11 cellular contexts compared by ENCODE assay signal in the genomic region with DNA sequence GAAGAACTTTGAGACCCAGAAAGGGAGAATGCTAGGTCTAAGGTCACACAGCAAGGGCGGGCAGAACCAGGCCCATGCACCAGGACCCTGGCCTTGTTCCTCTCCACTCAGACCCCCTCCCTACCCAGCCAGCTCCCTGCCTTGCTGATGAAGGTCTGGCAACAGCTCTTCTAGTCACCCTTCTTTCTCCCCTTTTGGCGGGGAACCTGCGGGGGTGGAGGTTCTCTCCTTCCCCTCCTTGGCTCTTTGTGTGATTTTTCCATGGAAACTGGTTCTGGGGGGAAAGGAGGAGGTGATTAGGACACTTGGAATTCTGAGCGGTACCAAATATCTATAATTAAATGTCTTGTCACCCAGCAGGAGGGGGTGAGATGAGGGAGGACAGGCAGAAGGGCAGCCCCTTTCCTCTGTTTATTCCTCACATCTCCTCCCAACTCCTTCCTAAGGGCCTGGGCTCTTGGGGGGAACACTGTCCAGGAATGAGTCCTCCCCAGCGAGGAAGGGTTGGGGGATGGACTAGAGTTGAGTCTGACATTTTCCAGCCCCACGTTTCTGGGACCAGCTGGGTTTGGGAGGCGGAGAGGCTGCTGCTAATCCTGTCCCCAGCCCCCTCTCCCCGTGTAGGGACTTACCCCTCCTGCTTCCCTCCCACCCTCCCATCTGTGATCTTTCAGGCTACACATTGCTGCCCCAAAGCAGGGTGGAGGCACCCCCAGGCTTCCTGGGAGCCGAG.
DNase-seq lines count a peak whose midpoint lies in the region; ATAC-seq and TF ChIP-seq lines count a peak whose summit lies in the region.
"Had no signal": no experiment of that assay in that cellular context is flagged by ENCODE, and none has a peak within 500 bp of the region (broad histone marks: within the 10 kb centered on the region; RNA-seq: fewer than 3 reads in every experiment).

No MANE protein-coding gene starts in this region.

- peaks cover 10% of the 10 kb centered on the region; the same call in 1 of the 2 replicates for H3K79me2 ChIP-seq in Loucy (ENCODE audit: insufficient read depth, low read length)

- H3K27me3 ChIP-seq in Loucy (ENCODE audit: insufficient read depth, low read length, poor library complexity, severe bottlenecking) (no peaks in the 10 kb centered on the region), muscle layer of colon (ENCODE audit: control insufficient read depth in 1 of 2, insufficient read depth in 2 of 2, low read length in 2 of 2) (no peaks in the 10 kb centered on the region), tibial artery (no peaks in the 10 kb centered on the region)

- peaks cover 65% of the 10 kb centered on the region for H3K4me1 ChIP-seq in Loucy (ENCODE audit: insufficient read depth, low read length, poor library complexity, severe bottlenecking)
- H3K4me1 ChIP-seq in muscle layer of colon (ENCODE audit: insufficient read depth, low read length), result peaks cover 97% of the 10 kb centered on the region
- peaks cover 0 to 100% (median 86%) of the 10 kb centered on the region in 4 donors for H3K4me1 ChIP-seq in tibial artery

- H3F3A ChIP-seq in Loucy (ENCODE audit: low read depth), result 0 out of 2 replicates have a peak, but pooled peaks cover 8% of the 10 kb centered on the region

- H3K9me2 ChIP-seq in Loucy (replicated peaks; ENCODE audit: low read depth, low read length), result no peaks in the 10 kb centered on the region

- intact Hi-C loops in tibial artery (cut with DNase I; ENCODE audit: low total_unique reads), result no loop called here

- peak overlapping the region; percentile 68 for H3K4me2 ChIP-seq in Loucy (ENCODE audit: low read depth, low read length, poor library complexity, severe bottlenecking)

- H3K9ac ChIP-seq in Loucy (ENCODE audit: low read depth, low read length, poor library complexity, severe bottlenecking), result peak overlapping the region; percentile 70
- peak overlapping the region; percentile 31 for H3K9ac ChIP-seq in muscle layer of colon (ENCODE audit: low read length)

- peak overlapping the region; percentile 85 for H3K27ac ChIP-seq in caudate nucleus (ENCODE audit: low read depth, low read length)
- H3K27ac ChIP-seq in muscle layer of colon (ENCODE audit: low read depth, low read length), result peak overlapping the region; percentile 92
- H3K27ac ChIP-seq in tibial artery, result peak overlapping the region; percentile 97

- no peak overlapping the region for H2AFZ ChIP-seq in Loucy (ENCODE audit: low read length)

- H3K9me3 ChIP-seq in Loucy (ENCODE audit: insufficient read depth, low read depth, low read length), result no peaks in the 10 kb centered on the region
- no peaks in the 10 kb centered on the region for H3K9me3 ChIP-seq in muscle layer of colon (ENCODE audit: low read length)
- H3K9me3 ChIP-seq in tibial artery, result no peaks in the 10 kb centered on the region

- H3K36me3 ChIP-seq in Loucy (ENCODE audit: insufficient read depth, low read length) (no peaks in the 10 kb centered on the region), muscle layer of colon (ENCODE audit: insufficient read depth, low read length) (peaks cover 12% of the 10 kb centered on the region), tibial artery (peaks cover 0 to 13% (median 10%) of the 10 kb centered on the region in 3 donors)

- H4K20me1 ChIP-seq in Loucy (ENCODE audit: insufficient read depth, low read length, poor library complexity, severe bottlenecking), result no peaks in the 10 kb centered on the region

- no peak for ATAC-seq in GM21526 (IDR thresholded peaks at IDR 0.05; ENCODE audit: low FRiP score, unreplicated experiment)

- no peak for TF ChIP-seq CTCF in Loucy (conservative IDR thresholded peaks at IDR 0.05; ENCODE audit: low read length)
- no peak for TF ChIP-seq CTCF in tibial artery (IDR thresholded peaks at IDR 0.05)

- DNase-seq in caudate nucleus (lab: John Stamatoyannopoulos, UW) (peak in 2 of 61 donors; percentile 32 to 46), tibial artery (no peak), amniotic stem cell (lab: John Stamatoyannopoulos, UW) (no peak), MV-4-11 (lab: John Stamatoyannopoulos, UW) (no peak)
- DNase-seq: activated T-cell treated with anti-CD3 and anti-CD28 coated beads for 4 hours; HCEC 1CT; hippocampal formation; stimulated activated CD4-positive, alpha-beta T cell treated with anti-CD3 and anti-CD28 coated beads, Interleukin-2, amount 100 ng/mL, for 48 hours had no signal

- H3K4me3 ChIP-seq in Loucy (ENCODE audit: low read length, poor library complexity, severe bottlenecking), result peak overlapping the region; percentile 39
- peak overlapping the region in 1 of 2 donors; percentile 88 for H3K4me3 ChIP-seq in muscle layer of colon (ENCODE audit: low read depth in 1 of 2, low read length in 2 of 2)
- H3K4me3 ChIP-seq in tibial artery, result peak overlapping the region; percentile 90 to 92
